16 cellular contexts compared by ENCODE assay signal in the genomic region with DNA sequence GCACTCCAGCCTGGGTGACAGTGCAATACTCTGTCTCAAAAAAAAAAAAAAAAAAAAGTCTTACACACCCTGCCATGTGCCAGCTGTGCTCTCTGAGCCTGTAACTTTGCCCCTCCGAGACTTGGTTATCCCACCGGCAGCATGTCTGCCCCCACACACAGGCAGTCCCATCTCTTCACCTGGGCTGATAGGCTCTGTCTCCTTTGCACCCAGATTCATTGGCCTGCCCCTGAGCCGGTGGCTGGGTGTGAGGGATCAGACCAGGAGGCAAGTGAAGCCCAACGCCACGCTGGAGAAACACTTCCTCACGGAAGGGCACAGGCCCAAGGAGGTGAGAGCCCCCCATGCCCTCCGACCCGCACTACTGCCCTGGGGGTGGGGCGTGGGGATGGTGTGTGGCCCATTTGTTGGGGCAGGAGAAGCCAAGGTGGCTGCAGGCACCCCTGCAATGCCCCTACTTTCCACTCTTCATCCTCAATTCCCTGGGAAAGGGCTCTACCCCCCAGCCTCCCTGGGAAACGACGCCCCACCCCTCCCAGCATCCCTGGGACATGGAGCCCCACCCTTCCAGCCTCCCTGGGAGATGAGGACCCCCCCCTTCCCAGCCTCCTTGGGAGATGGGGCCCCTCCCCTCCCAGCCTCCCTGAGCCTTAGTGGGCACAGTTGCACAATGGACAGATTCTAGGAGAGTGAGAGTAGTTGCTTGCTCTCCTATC. TPM values are rescaled to one million over a fixed set of nuclear protein-coding genes. Genes with fewer than 3 reads are reported as not detected.
DNase-seq lines count a peak whose midpoint lies in the region; ATAC-seq, FAIRE-seq and TF ChIP-seq lines count a peak whose summit lies in the region.
"Had no signal": no experiment of that assay in that cellular context is flagged by ENCODE, and none has a peak within 500 bp of the region (broad histone marks: within the 10 kb centered on the region; RNA-seq: fewer than 3 reads in every experiment).

No MANE protein-coding gene starts in this region.

- peaks cover 18 to 43% (median 38%) of the 10 kb centered on the region in 3 experiments; a peak in 6 of 7 replicates for H3K36me3 Mint-ChIP-seq in H9 (ENCODE audit: insufficient read depth in 1 of 3, low read depth in 3 of 3)

- no peaks in the 10 kb centered on the region for H3K79me1 ChIP-seq in H9 (ENCODE audit: insufficient read depth, low read depth, low read length, poor library complexity, severe bottlenecking)

- TF ChIP-seq CTCF in D721Med (IDR thresholded peaks at IDR 0.05; ENCODE audit: insufficient read depth, missing control alignments), result no peak
- no peak for TF ChIP-seq CTCF in H9 (conservative IDR thresholded peaks at IDR 0.05)
- TF ChIP-seq CTCF in RWPE1 (conservative IDR thresholded peaks at IDR 0.05; ENCODE audit: low read depth), result no peak
- no peak for TF ChIP-seq CTCF in transverse colon (IDR thresholded peaks at IDR 0.05)

- H2BK5ac ChIP-seq in H9 (ENCODE audit: insufficient read length, low read length), result no peak overlapping the region

- H2BK15ac ChIP-seq in H9 (ENCODE audit: low read depth, low read length), result peak overlapping the region; percentile 95; the same call in 1 of the 2 replicates

- no peaks in the 10 kb centered on the region for H3K9me3 Mint-ChIP-seq in H9
- H3K9me3 Mint-ChIP-seq: CD8-positive, alpha-beta memory T cell had no signal

- no peak overlapping the region for H2BK120ac ChIP-seq in H9 (ENCODE audit: low read depth, low read length, poor library complexity, severe bottlenecking)

- no peaks in the 10 kb centered on the region for H3K36me3 ChIP-seq in transverse colon

- no peak overlapping the region for H3K18ac ChIP-seq in H9 (ENCODE audit: insufficient read length, low read depth, low read length)

- H3K4ac ChIP-seq in H9 (ENCODE audit: low read depth, low read length), result no peak overlapping the region

- CTCF ChIA-PET in RWPE1 (lab: Yijun Ruan, JAX), result interaction anchor here (0.9 to 1.0 kb wide), 3 partner anchors 11 to 310 kb away, joined by 5 to 8 read pairs (median 5); no protein-coding TSS in a partner anchor

- no peak overlapping the region for H3K23ac ChIP-seq in H9 (ENCODE audit: insufficient read length, low read depth, low read length)

- no peak overlapping the region for H3K27ac ChIP-seq in H9 (ENCODE audit: insufficient read length, low read depth, low read length)
- 0 out of 2 replicates have a peak overlapping the region, but pooled peaks have one; percentile 11 for H3K27ac ChIP-seq in RWPE1
- H3K27ac ChIP-seq in transverse colon, result no peak overlapping the region
- H3K27ac ChIP-seq: A549 had no signal

- H2AFZ ChIP-seq in H9 (ENCODE audit: low read length), result no peak overlapping the region

- no peak overlapping the region for H3K4me2 ChIP-seq in H9 (ENCODE audit: insufficient read depth, insufficient read length, low read length)
- H3K4me2 ChIP-seq: A549 had no signal

- H3K56ac ChIP-seq in H9 (ENCODE audit: insufficient read length, low read depth, low read length), result no peak overlapping the region

- no peak for TF ChIP-seq POLR2A in transverse colon (IDR thresholded peaks at IDR 0.05)

- H3T11ph ChIP-seq in H9 (ENCODE audit: low read length), result no peak overlapping the region

- no peak for TF ChIP-seq EP300 in transverse colon (IDR thresholded peaks at IDR 0.05; ENCODE audit: low read depth)

- H2AK5ac ChIP-seq in H9 (ENCODE audit: insufficient read length, low read length), result no peak overlapping the region

- H3K9me3 ChIP-seq in H9 (ENCODE audit: control insufficient read depth, low read depth, low read length) (no peaks in the 10 kb centered on the region), transverse colon (no peaks in the 10 kb centered on the region)
- H3K9me3 ChIP-seq: A549 had no signal

- no peak overlapping the region for H3K4me3 ChIP-seq in transverse colon
- H3K4me3 ChIP-seq: A549 had no signal

- H3K27me3 ChIP-seq in H9 (ENCODE audit: insufficient read depth, low read length), result no peaks in the 10 kb centered on the region
- H3K27me3 ChIP-seq in transverse colon, result no peaks in the 10 kb centered on the region

- no peak overlapping the region for H3K14ac ChIP-seq in H9 (ENCODE audit: insufficient read depth, low read length)

- intact Hi-C loops in transverse colon (cut with DNase I; ENCODE audit: low total_unique reads), result loop anchor here (5.0 to 10.0 kb wide), 2 partner anchors 97 to 300 kb away; no protein-coding TSS in a partner anchor

- H4K20me1 ChIP-seq in H9 (ENCODE audit: control insufficient read depth, insufficient read depth, insufficient read length), result no peaks in the 10 kb centered on the region

- 0 out of 7 replicates have a peak overlapping the region, but pooled peaks of 1 of the 3 experiments have one; percentile 44 for H3K27ac Mint-ChIP-seq in H9

- H4K91ac ChIP-seq in H9 (ENCODE audit: insufficient read length, low read depth, low read length), result no peak overlapping the region

- no peaks in the 10 kb centered on the region for H3K4me1 ChIP-seq in H9 (ENCODE audit: insufficient read depth, low read length)
- H3K4me1 ChIP-seq in transverse colon, result no peaks in the 10 kb centered on the region
- H3K4me1 ChIP-seq: A549 had no signal

- no peak for FAIRE-seq in D721Med (lab: Jason Lieb, UNC)
- FAIRE-seq: A549, GM12891 had no signal

- no peak overlapping the region for H3K9ac ChIP-seq in H9 (ENCODE audit: extremely low read depth, insufficient read length, low read length)

- WGBS in H9 (ENCODE audit: extremely low coverage, insufficient read length, low lambda C conversion rate), result no CpG with 5 or more reads among the region's 11 CpGs
- 86% methylated on average over 11 of the region's 11 CpGs; no CpG with 5 or more reads in 1 of the 2 donors for WGBS in transverse colon (ENCODE audit: low coverage in 1 of 2), 2 donors

- DNase-seq in AG08395 (ENCODE audit: low spot score) (peak; percentile 1), D721Med (ENCODE audit: insufficient read length, low spot score) (peak; percentile 8), H9 (no peak), RWPE1 (ENCODE audit: low spot score) (no peak), transverse colon (no peak)
- no peak for DNase-seq in activated CD4-positive, alpha-beta T cell treated with anti-CD3 and anti-CD28 coated beads for 1 hour
- DNase-seq: CD8-positive, alpha-beta memory T cell; DMS 273 treated with DMSO at 0.1 percent for 48 hours; DMS79; GOT3; Karpas-422 had no signal

- in situ Hi-C loops in transverse colon (cut with MboI; ENCODE audit: low pct_ligation_motif_present in 1 of 4, low pct_unique_long_range_greater_than_20kb in 1 of 4, low sequenced_read_pairs in 3 of 4), result loop anchor here in 2 of 4 donors (5.0 to 10.0 kb wide), 2 partner anchors 97 to 310 kb away; partner anchors contain the start of gene TIMM44 (in 2 of the 2)

- no peak overlapping the region for H4K8ac ChIP-seq in H9 (replicated peaks; ENCODE audit: insufficient read length, low read depth, low read length)

- H3K4me1 Mint-ChIP-seq in H9, result peaks cover 2 to 18% of the 10 kb centered on the region in 2 experiments

- POLR2A ChIA-PET in RWPE1 (lab: Yijun Ruan, JAX; ENCODE audit: low non-redundant PET), result no interaction called here

- H2BK12ac ChIP-seq in H9 (ENCODE audit: insufficient read length, low read depth, low read length), result no peak overlapping the region

- no peak overlapping the region for H2BK20ac ChIP-seq in H9 (ENCODE audit: low read depth, low read length, poor library complexity, severe bottlenecking)

- H3K23me2 ChIP-seq in H9 (ENCODE audit: insufficient read length, low read depth, low read length, poor library complexity, severe bottlenecking), result no peaks in the 10 kb centered on the region

- H3K27me3 Mint-ChIP-seq in H9 (ENCODE audit: low read depth), result no peaks in the 10 kb centered on the region
- H3K27me3 Mint-ChIP-seq: CD8-positive, alpha-beta memory T cell had no signal

- no peak overlapping the region for H3K4me3 Mint-ChIP-seq in H9
- H3K4me3 Mint-ChIP-seq: CD8-positive, alpha-beta memory T cell had no signal

- H3K79me2 ChIP-seq in H9 (ENCODE audit: insufficient read depth, low read length), result no peaks in the 10 kb centered on the region

- H4K5ac ChIP-seq in H9 (ENCODE audit: insufficient read length, low read depth, low read length), result no peak overlapping the region

- ATAC-seq in HG03108 (IDR thresholded peaks at IDR 0.05; ENCODE audit: unreplicated experiment), result no peak
- ATAC-seq: HCT116 had no signal

RNA-seq across cellular contexts. Expression of gene CERS4, which starts 45.3 kb away (rescaled TPM):
- 62.6 and 66.5 TPM in 2 replicates for total RNA-seq in H9 (2021)
- 10 to 100 TPM in 3 of 4 donors, 1 to 10 TPM in 1; 3.4 to 58.0 (median 19.7) TPM for total RNA-seq in transverse colon
- total RNA-seq: HT-29 had no signal

RNA-seq across cellular contexts. Expression of gene CD320, which starts 53.7 kb away (rescaled TPM):
- total RNA-seq in H9 (2021) (68.1 and 72.1 TPM in 2 replicates), transverse colon (10 to 100 TPM in 3 of 4 donors, 1 to 10 TPM in 1; 9.4 to 73.2 (median 41.0) TPM)

Comparison
In these comparisons a context has a peak if more than half of its experiments do, and no peak if none do; other contexts are left out.
1. DNase-seq: peak in AG08395 (single experiment) and D721Med (single experiment); none in H9 (single experiment), RWPE1 (single experiment), transverse colon (single experiment) and activated CD4-positive, alpha-beta T cell treated with anti-CD3 and anti-CD28 coated beads for 1 hour (single experiment).